In the genomic region with DNA sequence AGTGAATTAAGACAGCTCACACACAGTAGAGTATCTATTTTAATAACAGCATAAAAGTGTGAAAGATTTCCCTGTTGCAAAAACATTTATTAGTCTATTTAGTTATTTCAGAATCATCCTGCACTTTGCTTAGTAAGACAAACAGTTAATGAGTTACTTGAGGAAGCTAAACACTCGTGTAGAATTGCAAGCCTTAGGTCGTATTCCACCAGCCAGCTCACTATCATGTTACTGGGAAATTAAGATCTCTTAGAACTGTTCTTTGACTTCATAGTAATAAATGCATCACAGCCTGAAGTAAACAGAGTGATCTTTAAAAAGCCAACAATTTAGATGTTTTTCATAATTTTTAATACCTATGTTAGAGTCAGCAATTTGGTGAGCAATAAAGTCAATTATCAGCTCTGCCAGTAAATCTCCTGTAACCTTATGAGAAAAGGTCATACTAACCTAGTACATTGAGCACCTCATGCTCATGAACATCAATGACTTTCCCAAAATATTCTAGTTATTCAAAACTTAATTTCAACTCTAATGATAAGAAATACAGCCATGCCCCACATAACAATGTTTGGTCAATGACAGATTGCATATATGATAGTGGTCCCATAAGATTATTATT, we compare ENCODE assay signal across 14 cellular contexts.
"Had no signal": no experiment of that assay in that cellular context is flagged by ENCODE, and none has a peak within 500 bp of the region (broad histone marks: within the 10 kb centered on the region; RNA-seq: fewer than 3 reads in every experiment).

No MANE protein-coding gene starts in this region.

- H3K4me1 Mint-ChIP-seq: natural killer cell had no signal

- H3K4me3 Mint-ChIP-seq: activated CD4-positive, alpha-beta memory T cell treated with anti-CD3 and anti-CD28 coated beads, Interleukin-2, amount 10 ng/mL, durations not matched to agents 7 days and 5 days; activated CD8-positive, alpha-beta memory T cell treated with anti-CD3 and anti-CD28 coated beads, Interleukin-2, amount 10 ng/mL, durations not matched to agents 7 days and 5 days; activated naive CD8-positive, alpha-beta T cell; effector memory CD8-positive, alpha-beta T cell; natural killer cell had no signal

- H3K4me1 ChIP-seq: parathyroid adenoma had no signal

- H3K27me3 Mint-ChIP-seq: activated CD4-positive, alpha-beta memory T cell treated with anti-CD3 and anti-CD28 coated beads, Interleukin-2, amount 10 ng/mL, durations not matched to agents 7 days and 5 days; effector memory CD8-positive, alpha-beta T cell had no signal

- ATAC-seq: activated CD8-positive, alpha-beta memory T cell treated with anti-CD3 and anti-CD28 coated beads, Interleukin-2, amount 10 ng/mL, durations not matched to agents 7 days and 5 days; effector memory CD8-positive, alpha-beta T cell; foreskin keratinocyte; natural killer cell had no signal

- H3K27ac ChIP-seq: foreskin keratinocyte, parathyroid adenoma had no signal

- DNase-seq: activated CD4-positive, alpha-beta memory T cell treated with anti-CD3 and anti-CD28 coated beads, Interleukin-2, amount 10 ng/mL, durations not matched to agents 7 days and 5 days; activated CD4-positive, alpha-beta T cell treated with anti-CD3 and anti-CD28 coated beads for 48 hours; activated CD4-positive, CD25-positive, alpha-beta regulatory T cell; activated CD8-positive, alpha-beta memory T cell treated with anti-CD3 and anti-CD28 coated beads, Interleukin-2, amount 10 ng/mL, durations not matched to agents 7 days and 5 days; dermis blood vessel endothelial cell; effector memory CD8-positive, alpha-beta T cell; foreskin keratinocyte; hippocampal formation; mesendoderm; natural killer cell; stimulated activated CD8-positive, alpha-beta memory T cell treated with anti-CD3 and anti-CD28 coated beads, Interleukin-4, amount 100 ng/mL, for 48 hours; stimulated activated naive CD4-positive, alpha-beta T cell had no signal

- H3K27ac Mint-ChIP-seq: activated CD4-positive, alpha-beta memory T cell treated with anti-CD3 and anti-CD28 coated beads, Interleukin-2, amount 10 ng/mL, durations not matched to agents 7 days and 5 days; activated CD8-positive, alpha-beta memory T cell treated with anti-CD3 and anti-CD28 coated beads, Interleukin-2, amount 10 ng/mL, durations not matched to agents 7 days and 5 days; activated naive CD8-positive, alpha-beta T cell; effector memory CD8-positive, alpha-beta T cell; natural killer cell had no signal

- H3K27me3 ChIP-seq: foreskin keratinocyte had no signal

- H3K9ac ChIP-seq: parathyroid adenoma had no signal

- H3K9me3 Mint-ChIP-seq: activated CD4-positive, alpha-beta memory T cell treated with anti-CD3 and anti-CD28 coated beads, Interleukin-2, amount 10 ng/mL, durations not matched to agents 7 days and 5 days; effector memory CD8-positive, alpha-beta T cell; natural killer cell had no signal

- H3K36me3 Mint-ChIP-seq: activated CD8-positive, alpha-beta memory T cell treated with anti-CD3 and anti-CD28 coated beads, Interleukin-2, amount 10 ng/mL, durations not matched to agents 7 days and 5 days; natural killer cell had no signal

- H2AFZ ChIP-seq: parathyroid adenoma had no signal
